In genomic region chr13:42849200-42849599, GRCh38 we compare ENCODE assay signal across 1 cellular context.
TF ChIP-seq lines count a peak whose summit lies in the region.

No MANE protein-coding gene starts in this region.

TF ChIP-seq in GM23338, 12 proteins besides CTCF, POLR2A, EP300 and RAD21 (continued from another document):
- TF ChIP-seq ZNF462 (CRISPR knock-in tag; IDR thresholded peaks at IDR 0.05) (no peak), ZNF114 (CRISPR knock-in tag; IDR thresholded peaks at IDR 0.05) (no peak), ETS1 (IDR thresholded peaks at IDR 0.05) (no peak), JUNB (IDR thresholded peaks at IDR 0.05; ENCODE audit: unreplicated experiment) (no peak), NANOG (IDR thresholded peaks at IDR 0.05; ENCODE audit: borderline replicate concordance) (no peak), EZH2phosphoT487 (IDR thresholded peaks at IDR 0.05; ENCODE audit: unreplicated experiment) (no peak), CREB1 (CRISPR knock-in tag; IDR thresholded peaks at IDR 0.05; ENCODE audit: low read depth) (no peak), EZH2 (IDR thresholded peaks at IDR 0.05; ENCODE audit: low read depth, unreplicated experiment) (no peak)
